In genomic region chr2:240060977-240061591, GRCh38 we compare ENCODE assay signal across 8 cellular contexts. TPM values are rescaled to one million over a fixed set of nuclear protein-coding genes. Genes with fewer than 3 reads are reported as not detected.
A peak's percentile ranks its signal among the peaks of the same experiment; 100 is the strongest.
DNase-seq lines count a peak whose midpoint lies in the region; ATAC-seq and TF ChIP-seq lines count a peak whose summit lies in the region.

No MANE protein-coding gene starts in this region.

- H3K4ac ChIP-seq in IMR-90 (ENCODE audit: low read depth, low read length): no peak overlapping the region

- H2BK15ac ChIP-seq in IMR-90 (ENCODE audit: low read depth, low read length): no peak overlapping the region

- DNase-seq in EH (ENCODE audit: low read depth) (peak; percentile 64), IMR-90 (peak; percentile 57), RWPE1 (ENCODE audit: low spot score) (peak; percentile 48), body of pancreas (peak; percentile 37 to 56 (median 46)), immature natural killer cell (peak; percentile 16 to 40 (median 28))
- peak; percentile 23 to 47 for DNase-seq in stimulated activated CD4-positive, alpha-beta T cell treated with anti-CD3 and anti-CD28 coated beads, Interleukin-2, amount 100 ng/mL, for 48 hours

- no peak overlapping the region for H4K5ac ChIP-seq in IMR-90 (ENCODE audit: low read depth, low read length)

- H3K9me3 ChIP-seq in IMR-90 (ENCODE audit: control insufficient read depth, insufficient read depth, low read length) (no peaks in the 10 kb centered on the region), body of pancreas (no peaks in the 10 kb centered on the region)

- H3K18ac ChIP-seq in IMR-90 (ENCODE audit: low read depth, low read length): no peak overlapping the region

- peaks cover 16% of the 10 kb centered on the region for H3K27me3 ChIP-seq in IMR-90 (ENCODE audit: control insufficient read depth, insufficient read depth, low read length)
- H3K27me3 ChIP-seq in body of pancreas: no peaks in the 10 kb centered on the region

- H3K27me3 Mint-ChIP-seq in immature natural killer cell (ENCODE audit: low read depth in 3 of 3): peaks cover 3 to 18% (median 4%) of the 10 kb centered on the region in 3 donors

- POLR2A ChIA-PET in IMR-90 (lab: Charles Lee; ENCODE audit: unreplicated experiment): interaction anchor here (0.6 kb wide), 1 partner anchor 12 kb away, joined by 4 read pairs; no protein-coding TSS in a partner anchor
- POLR2A ChIA-PET in RWPE1 (lab: Yijun Ruan, JAX; ENCODE audit: low non-redundant PET): interaction anchor here (0.6 kb wide), 1 partner anchor 17 kb away, joined by 3 read pairs; no protein-coding TSS in a partner anchor

- H3K27ac ChIP-seq in IMR-90 (ENCODE audit: insufficient read depth, low read length) (no peak overlapping the region), RWPE1 (no peak overlapping the region), body of pancreas (no peak overlapping the region)

- H4K8ac ChIP-seq in IMR-90 (ENCODE audit: low read depth in 2 of 2, low read length in 2 of 2): no peak overlapping the region

- H2AK5ac ChIP-seq in IMR-90 (ENCODE audit: low read depth, low read length): no peak overlapping the region

- H2BK5ac ChIP-seq in IMR-90 (ENCODE audit: low read depth, low read length, poor library complexity, severe bottlenecking): no peak overlapping the region

- H3K36me3 ChIP-seq in IMR-90 (ENCODE audit: control insufficient read depth, insufficient read depth, low read length) (no peaks in the 10 kb centered on the region), body of pancreas (replicated peaks in 1 of 2; ENCODE audit: insufficient read depth in 1 of 2, low read depth in 2 of 2) (no peaks in the 10 kb centered on the region)

- H3K14ac ChIP-seq in IMR-90 (replicated peaks; ENCODE audit: low read depth, low read length): no peak overlapping the region

- H3K4me3 Mint-ChIP-seq in immature natural killer cell: no peak overlapping the region

- no peak overlapping the region for H3K56ac ChIP-seq in IMR-90 (ENCODE audit: extremely low read depth, insufficient read depth, low read length)

- H3K9ac ChIP-seq in IMR-90 (ENCODE audit: low read depth, low read length): no peak overlapping the region

- no peak overlapping the region for H3K4me2 ChIP-seq in IMR-90 (ENCODE audit: low read depth, low read length)

- H3K4me1 Mint-ChIP-seq in immature natural killer cell: no peaks in the 10 kb centered on the region

- no peak overlapping the region for H3K23ac ChIP-seq in IMR-90 (ENCODE audit: low read depth, low read length)

- intact Hi-C loops in IMR-90 (cut with micrococcal nuclease): loop anchor here (1.0 to 5.0 kb wide), 2 partner anchors 82 to 376 kb away; partner anchors contain the start of gene GPC1
- intact Hi-C loops in body of pancreas (cut with DNase I): no loop called here

- CTCF ChIA-PET in IMR-90 (lab: Yijun Ruan, JAX): interaction anchor here (0.9 to 2.2 kb wide), 6 partner anchors 9 to 779 kb away, joined by 4 to 40 read pairs (median 7); no protein-coding TSS in a partner anchor
- CTCF ChIA-PET in RWPE1 (lab: Yijun Ruan, JAX): interaction anchor here (0.6 to 3.4 kb wide), 5 partner anchors 14 to 91 kb away, joined by 3 to 67 read pairs (median 4); partner anchors contain the start of gene OTOS

- dilution Hi-C loops in IMR-90 (cut with HindIII; ENCODE audit: low sequenced_read_pairs, unreplicated experiment): no loop called here

- no peak overlapping the region for H2AK9ac ChIP-seq in IMR-90 (replicated peaks; ENCODE audit: low read depth, low read length, poor library complexity)

- H2BK20ac ChIP-seq in IMR-90 (ENCODE audit: low read depth, low read length): no peak overlapping the region

- peak; percentile 96 for ATAC-seq in IMR-90 (ENCODE audit: low read depth)
- no peak for ATAC-seq in body of pancreas
- ATAC-seq in GM21526 (IDR thresholded peaks at IDR 0.05; ENCODE audit: low FRiP score, unreplicated experiment): no peak
- ATAC-seq in HG02884 (IDR thresholded peaks at IDR 0.05; ENCODE audit: unreplicated experiment): no peak

- no peaks in the 10 kb centered on the region for H4K20me1 ChIP-seq in IMR-90 (ENCODE audit: insufficient read depth, low read length)

- no peak overlapping the region for H3K27ac Mint-ChIP-seq in immature natural killer cell

- peak; percentile 69 for TF ChIP-seq CTCF in IMR-90 (conservative IDR thresholded peaks at IDR 0.05; ENCODE audit: low read depth, low read length)
- TF ChIP-seq CTCF in RWPE1 (conservative IDR thresholded peaks at IDR 0.05; ENCODE audit: low read depth): peak; percentile 75
- TF ChIP-seq CTCF in body of pancreas (IDR thresholded peaks at IDR 0.05): peak; percentile 21 to 72 (median 62)

- no peak overlapping the region for H2BK120ac ChIP-seq in IMR-90 (ENCODE audit: low read depth, low read length)

- H3K79me1 ChIP-seq in IMR-90 (ENCODE audit: low read depth in 1 of 2, low read length in 2 of 2): no peaks in the 10 kb centered on the region

- no peak for TF ChIP-seq POLR2A in IMR-90 (IDR thresholded peaks at IDR 0.05; ENCODE audit: low read depth, low read length)
- TF ChIP-seq POLR2A in body of pancreas (IDR thresholded peaks at IDR 0.05): no peak

- WGBS in IMR-90 (ENCODE audit: extremely low coverage in 2 of 2, insufficient read length in 1 of 2), 2 experiments: 0% methylated on average over 1 of the region's 4 CpGs; no CpG with 5 or more reads in 1 of the 2 experiments
- 37 to 42% methylated on average over 4 of the region's 4 CpGs for WGBS in body of pancreas, 2 donors

- H3K4me3 ChIP-seq in IMR-90 (ENCODE audit: insufficient read depth, low read depth, low read length) (no peak overlapping the region), body of pancreas (no peak overlapping the region)

- in situ Hi-C loops in IMR-90 (cut with MboI; ENCODE audit: low sequenced_read_pairs): loop anchor here (5.0 kb wide), 1 partner anchor 81 kb away; the partner anchor contains the start of gene OTOS

- H4K91ac ChIP-seq in IMR-90 (ENCODE audit: insufficient read depth, low read depth, low read length): no peak overlapping the region

- H3K9me3 Mint-ChIP-seq in immature natural killer cell: no peaks in the 10 kb centered on the region

- no peak overlapping the region for H2AFZ ChIP-seq in IMR-90 (replicated peaks; ENCODE audit: low read length, poor library complexity)

- H3K36me3 Mint-ChIP-seq in immature natural killer cell: no peaks in the 10 kb centered on the region

- H3K9me1 ChIP-seq in IMR-90 (ENCODE audit: insufficient read depth, low read length): no peaks in the 10 kb centered on the region

- H3K4me1 ChIP-seq in IMR-90 (ENCODE audit: control insufficient read depth, insufficient read depth, low read length) (no peaks in the 10 kb centered on the region), body of pancreas (no peaks in the 10 kb centered on the region)

- BruUV-seq in IMR-90 (replicated peaks; lab: Mats Ljungman, UMichigan): no TSS peak

- peak; percentile 72 for TF ChIP-seq RAD21 in IMR-90 (IDR thresholded peaks at IDR 0.05; ENCODE audit: low read length)

TF ChIP-seq in IMR-90, 13 proteins besides CTCF, POLR2A, EP300 and RAD21:
- TF ChIP-seq BHLHE40 (IDR thresholded peaks at IDR 0.05; ENCODE audit: low read depth, low read length): no peak
- TF ChIP-seq MAFK (IDR thresholded peaks at IDR 0.05; ENCODE audit: low read depth, low read length): no peak
- TF ChIP-seq CHD1 (IDR thresholded peaks at IDR 0.05; ENCODE audit: low read depth, low read length): no peak
- no peak for TF ChIP-seq FOS (IDR thresholded peaks at IDR 0.05; ENCODE audit: low read depth, low read length)
- no peak for TF ChIP-seq RFX5 (IDR thresholded peaks at IDR 0.05; ENCODE audit: low read depth, low read length)
- TF ChIP-seq CEBPB (IDR thresholded peaks at IDR 0.05; ENCODE audit: low read depth, low read length): no peak
- TF ChIP-seq NFE2L2 (IDR thresholded peaks at IDR 0.05; ENCODE audit: low read depth, low read length): no peak
- TF ChIP-seq MXI1 (IDR thresholded peaks at IDR 0.05; ENCODE audit: borderline replicate concordance, low read depth, low read length): no peak
- TF ChIP-seq SMC3 (IDR thresholded peaks at IDR 0.05; ENCODE audit: low read depth, low read length): peak; percentile 70

RNA-seq across cellular contexts. Expression of gene OR6B3, which starts 7.8 kb away (rescaled TPM):
- total RNA-seq in IMR-90 (2012; rRNA removed): not detected in 2 replicates
- not detected in 2 replicates for polyA plus RNA-seq in IMR-90 (2012; rRNA removed)
- polyA plus RNA-seq in IMR-90 (2012; cell fraction: cytosol; rRNA removed): not detected in 2 replicates
- not detected in 2 replicates for polyA plus RNA-seq in IMR-90 (2012; cell fraction: nucleus; rRNA removed; ENCODE audit: low replicate concordance)
- not detected for total RNA-seq in body of pancreas
- polyA plus RNA-seq in immature natural killer cell: not detected

RNA-seq across cellular contexts. Expression of gene OR6B2, which starts 30.9 kb away (rescaled TPM):
- not detected in 2 replicates for total RNA-seq in IMR-90 (2012; rRNA removed)
- not detected in 2 replicates for polyA plus RNA-seq in IMR-90 (2012; rRNA removed)
- polyA plus RNA-seq in IMR-90 (2012; cell fraction: cytosol; rRNA removed): not detected in 2 replicates
- not detected in 2 replicates for polyA plus RNA-seq in IMR-90 (2012; cell fraction: nucleus; rRNA removed; ENCODE audit: low replicate concordance)
- total RNA-seq in body of pancreas: not detected
- polyA plus RNA-seq in immature natural killer cell: not detected

RNA-seq across cellular contexts. Expression of gene NDUFA10, which starts 35.9 kb away (rescaled TPM):
- total RNA-seq in IMR-90 (2012; rRNA removed): 125 and 127 TPM in 2 replicates
- 102 and 115 TPM in 2 replicates for polyA plus RNA-seq in IMR-90 (2012; rRNA removed)
- polyA plus RNA-seq in IMR-90 (2012; cell fraction: cytosol; rRNA removed): 65.6 and 108 TPM in 2 replicates
- 70.6 and 168 TPM in 2 replicates for polyA plus RNA-seq in IMR-90 (2012; cell fraction: nucleus; rRNA removed; ENCODE audit: low replicate concordance)
- 100 to 1,000 TPM in 1 of 2 donors, 10 to 100 TPM in 1; 39.2 to 113 TPM for total RNA-seq in body of pancreas
- 100 to 1,000 TPM; 121 to 165 (median 135) TPM for polyA plus RNA-seq in immature natural killer cell
